In genomic region chrX:155046129-155046810, GRCh38 we compare ENCODE assay signal across 26 cellular contexts.
"Had no signal": no experiment of that assay in that cellular context is flagged by ENCODE, and none has a peak within 500 bp of the region (broad histone marks: within the 10 kb centered on the region; RNA-seq: fewer than 3 reads in every experiment).

No MANE protein-coding gene starts in this region.

- DNase-seq: activated CD4-positive, alpha-beta memory T cell treated with anti-CD3 and anti-CD28 coated beads, Interleukin-2, amount 10 ng/mL, durations not matched to agents 7 days and 5 days; activated CD4-positive, alpha-beta T cell treated with anti-CD3 and anti-CD28 coated beads for 36 hours; activated CD4-positive, alpha-beta T cell treated with anti-CD3 and anti-CD28 coated beads, Interleukin-2, amount 50 U/mL, for 1 hour; activated gamma-delta T cell treated with Interleukin-2 at 50 U/mL for 16 hours; activated naive CD4-positive, alpha-beta T cell treated with anti-CD3 and anti-CD28 coated beads, Interleukin-2, amount 50 U/mL, for 16 hours; activated T-cell treated with anti-CD3 and anti-CD28 coated beads for 4 hours; activated T-cell treated with anti-CD3 and anti-CD28 coated beads, Interleukin-2, amount 50 U/mL, for 48 hours; aorta; central memory CD4-positive, alpha-beta T cell; Karpas-422; MM.1S; NCI-H1105 treated with DMSO at 0.1 percent for 48 hours; NCI-H1436 treated with DMSO at 0.1 percent for 48 hours; NCI-H1930; NCI-H2171; NCI-H2227 treated with DMSO at 0.1 percent for 48 hours; NCI-H82; OCI-M1; RPMI8226; T-helper 1 cell; WERI-Rb-1 had no signal

- H3K4me3 Mint-ChIP-seq: activated CD4-positive, alpha-beta memory T cell treated with anti-CD3 and anti-CD28 coated beads, Interleukin-2, amount 10 ng/mL, durations not matched to agents 7 days and 5 days; activated CD4-positive, alpha-beta T cell treated with anti-CD3 and anti-CD28 coated beads for 36 hours; activated T-helper 17 cell treated with anti-CD3 and anti-CD28 coated beads, Interleukin-2, amount 50 U/mL, for 72 hours had no signal

- H3K27me3 Mint-ChIP-seq: activated CD4-positive, alpha-beta memory T cell treated with anti-CD3 and anti-CD28 coated beads, Interleukin-2, amount 10 ng/mL, durations not matched to agents 7 days and 5 days; activated CD4-positive, alpha-beta T cell treated with anti-CD3 and anti-CD28 coated beads for 36 hours; activated T-helper 17 cell treated with anti-CD3 and anti-CD28 coated beads, Interleukin-2, amount 50 U/mL, for 72 hours had no signal

- FAIRE-seq: bronchial epithelial cell had no signal

- H3K4me3 ChIP-seq: SK-N-MC had no signal

- H3K9me3 Mint-ChIP-seq: activated CD4-positive, alpha-beta memory T cell treated with anti-CD3 and anti-CD28 coated beads, Interleukin-2, amount 10 ng/mL, durations not matched to agents 7 days and 5 days; activated T-helper 17 cell treated with anti-CD3 and anti-CD28 coated beads, Interleukin-2, amount 50 U/mL, for 72 hours had no signal

- H3K27ac Mint-ChIP-seq: activated CD4-positive, alpha-beta memory T cell treated with anti-CD3 and anti-CD28 coated beads, Interleukin-2, amount 10 ng/mL, durations not matched to agents 7 days and 5 days; activated CD4-positive, alpha-beta T cell treated with anti-CD3 and anti-CD28 coated beads for 36 hours; activated T-helper 17 cell treated with anti-CD3 and anti-CD28 coated beads, Interleukin-2, amount 50 U/mL, for 72 hours had no signal

- ATAC-seq: activated CD4-positive, alpha-beta T cell treated with anti-CD3 and anti-CD28 coated beads for 36 hours; activated T-helper 17 cell treated with anti-CD3 and anti-CD28 coated beads, Interleukin-2, amount 50 U/mL, for 72 hours; Panc1; Right ventricle myocardium inferior had no signal

- H3K27ac ChIP-seq: SK-N-MC, WERI-Rb-1 had no signal
